8 cellular contexts compared by ENCODE assay signal in genomic region chr1:31945677-31946076, GRCh38. TPM values are rescaled to one million over a fixed set of nuclear protein-coding genes. Genes with fewer than 3 reads are reported as not detected.
A peak's percentile ranks its signal among the peaks of the same experiment; 100 is the strongest.
DNase-seq lines count a peak whose midpoint lies in the region; ATAC-seq, FAIRE-seq and TF ChIP-seq lines count a peak whose summit lies in the region.
"Not testable (repeated sequence)": the region's sequence is repeated elsewhere in the genome, so short reads cannot be mapped to it uniquely, and the experiment has no call there.

No MANE protein-coding gene starts in this region.

- RAD21 ChIA-PET in GM12878 (lab: Charles Lee; ENCODE audit: unreplicated experiment), result interaction anchor here (1.7 to 8.9 kb wide), 4 partner anchors 10 to 20 kb away, joined by 7 to 163 read pairs (median 106); no protein-coding TSS in a partner anchor

- not testable (repeated sequence) for ATAC-seq in activated CD8-positive, alpha-beta T cell treated with anti-CD3 and anti-CD28 coated beads, Interleukin-2, amount 10 ng/mL, durations not matched to agents 7 days and 5 days; GM12878; right cardiac atrium; natural killer cell treated with Interleukin-12 subunit alpha and Interleukin-12 subunit beta and Interleukin-15 and Interleukin-18, amount 100 ng/mL, for 72 hours; stimulated activated effector memory CD8-positive, alpha-beta T cell treated with anti-CD3 and anti-CD28 coated beads, Interleukin-12 subunit alpha, Interleukin-12 subunit beta, amount 100 ng/mL, for 72 hours; upper lobe of left lung (ENCODE audit: low FRiP score in 2 of 2)

- not testable (repeated sequence) for DNase-seq in CD14-positive monocyte (ENCODE audit: low spot score); activated CD8-positive, alpha-beta T cell treated with anti-CD3 and anti-CD28 coated beads, Interleukin-2, amount 10 ng/mL, durations not matched to agents 7 days and 5 days; GM12878 (ENCODE audit: low read depth, low spot score); right cardiac atrium; natural killer cell treated with Interleukin-12 subunit alpha and Interleukin-12 subunit beta and Interleukin-15 and Interleukin-18, amount 100 ng/mL, for 72 hours (ENCODE audit: low spot score); stimulated activated effector memory CD8-positive, alpha-beta T cell treated with anti-CD3 and anti-CD28 coated beads, Interleukin-12 subunit alpha, Interleukin-12 subunit beta, amount 100 ng/mL, for 72 hours (ENCODE audit: low spot score in 2 of 2); upper lobe of left lung
- DNase-seq in Karpas-422, result peak; percentile 7

- CTCF ChIA-PET in activated CD8-positive, alpha-beta T cell treated with anti-CD3 and anti-CD28 coated beads, Interleukin-2, amount 10 ng/mL, durations not matched to agents 7 days and 5 days (lab: Charles Lee), result interaction anchor here (12.0 kb wide), 1 partner anchor 12 kb away, joined by 664 read pairs; no protein-coding TSS in a partner anchor
- CTCF ChIA-PET in GM12878 (lab: Yijun Ruan, JAX), result interaction anchor here (1.1 to 15.0 kb wide), 4 partner anchors 12 to 40 kb away, joined by 3 to 565 read pairs (median 8); no protein-coding TSS in a partner anchor

- not testable (repeated sequence) for H3K9me3 ChIP-seq in Karpas-422 (ENCODE audit: low read length); GM12878 (replicated peaks; ENCODE audit: control insufficient read depth, insufficient read depth, low read length); right cardiac atrium (ENCODE audit: control insufficient read depth, low read length); upper lobe of left lung

- not testable (repeated sequence) for H3K9ac ChIP-seq in Karpas-422 (ENCODE audit: low read length); GM12878 (ENCODE audit: control insufficient read depth, insufficient read depth, low read length)

- intact Hi-C loops in CD14-positive monocyte (cut with micrococcal nuclease); GM12878 (cut with micrococcal nuclease; ENCODE audit: unreplicated experiment); right cardiac atrium (cut with DNase I): not testable (repeated sequence)

- not testable (repeated sequence) for H3K9me2 ChIP-seq in Karpas-422 (replicated peaks; ENCODE audit: insufficient read depth, low read length)

- H3K4me3 Mint-ChIP-seq in CD14-positive monocyte, result peak overlapping the region in 1 of 2 donors; percentile 26
- peak overlapping the region; percentile 77 for H3K4me3 Mint-ChIP-seq in activated CD8-positive, alpha-beta T cell treated with anti-CD3 and anti-CD28 coated beads, Interleukin-2, amount 10 ng/mL, durations not matched to agents 7 days and 5 days
- H3K4me3 Mint-ChIP-seq in natural killer cell treated with Interleukin-12 subunit alpha and Interleukin-12 subunit beta and Interleukin-15 and Interleukin-18, amount 100 ng/mL, for 72 hours, result peak overlapping the region; percentile 62
- H3K4me3 Mint-ChIP-seq in stimulated activated effector memory CD8-positive, alpha-beta T cell treated with anti-CD3 and anti-CD28 coated beads, Interleukin-12 subunit alpha, Interleukin-12 subunit beta, amount 100 ng/mL, for 72 hours, result peak overlapping the region; percentile 76

- TF ChIP-seq CTCF in CD14-positive monocyte (IDR thresholded peaks at IDR 0.05); GM12878 (IDR thresholded peaks at IDR 0.05 in 2 of 3, conservative IDR thresholded peaks at IDR 0.05 in 1 of 3; ENCODE audit: control insufficient read depth in 2 of 3, extremely low read depth in 1 of 3, insufficient read depth in 1 of 3, low read depth in 3 of 3, low read length in 3 of 3); upper lobe of left lung (IDR thresholded peaks at IDR 0.05): not testable (repeated sequence)

- H3K27ac ChIP-seq in Karpas-422 (ENCODE audit: low read length); GM12878 (ENCODE audit: control insufficient read depth, insufficient read depth): not testable (repeated sequence)
- H3K27ac ChIP-seq in right cardiac atrium (ENCODE audit: low read length) (peak overlapping the region; percentile 36), upper lobe of left lung (peak overlapping the region in 3 of 4 donors; percentile 93 to 99 (median 98))

- BruUV-seq in GM12878 (replicated peaks; lab: Mats Ljungman, UMichigan), result not testable (repeated sequence)

- H3K27me3 Mint-ChIP-seq in CD14-positive monocyte (ENCODE audit: low read depth in 3 of 3); activated CD8-positive, alpha-beta T cell treated with anti-CD3 and anti-CD28 coated beads, Interleukin-2, amount 10 ng/mL, durations not matched to agents 7 days and 5 days (ENCODE audit: low read depth); natural killer cell treated with Interleukin-12 subunit alpha and Interleukin-12 subunit beta and Interleukin-15 and Interleukin-18, amount 100 ng/mL, for 72 hours: not testable (repeated sequence)

- H3K4me2 ChIP-seq in Karpas-422 (ENCODE audit: low read depth, low read length, poor library complexity, severe bottlenecking), result not testable (repeated sequence)
- peak overlapping the region; percentile 82 for H3K4me2 ChIP-seq in GM12878 (ENCODE audit: control insufficient read depth, insufficient read depth)

- not testable (repeated sequence) for TF ChIP-seq RAD21 in GM12878 (IDR thresholded peaks at IDR 0.05; ENCODE audit: insufficient read depth, low read depth, low read length)

- whole genome bisulfite sequencing in GM12878 (ENCODE audit: insufficient coverage, insufficient replicate concordance, low lambda C conversion rate, missing lambda C conversion rate), result 98% methylated on average over 9 of the region's 10 CpGs
- 99% methylated on average over 10 of the region's 10 CpGs for WGBS in right cardiac atrium
- WGBS in upper lobe of left lung, 2 donors, result 96% methylated on average over 10 of the region's 10 CpGs

- not testable (repeated sequence) for H3K79me2 ChIP-seq in Karpas-422 (ENCODE audit: low read length)
- peaks cover 23% of the 10 kb centered on the region for H3K79me2 ChIP-seq in GM12878 (ENCODE audit: control insufficient read depth, insufficient read depth, low read length)

- H3K27ac Mint-ChIP-seq in CD14-positive monocyte, result peak overlapping the region; percentile 5 to 77 (median 72)
- peak overlapping the region; percentile 52 for H3K27ac Mint-ChIP-seq in activated CD8-positive, alpha-beta T cell treated with anti-CD3 and anti-CD28 coated beads, Interleukin-2, amount 10 ng/mL, durations not matched to agents 7 days and 5 days
- peak overlapping the region; percentile 93 to 97 for H3K27ac Mint-ChIP-seq in natural killer cell treated with Interleukin-12 subunit alpha and Interleukin-12 subunit beta and Interleukin-15 and Interleukin-18, amount 100 ng/mL, for 72 hours
- H3K27ac Mint-ChIP-seq in stimulated activated effector memory CD8-positive, alpha-beta T cell treated with anti-CD3 and anti-CD28 coated beads, Interleukin-12 subunit alpha, Interleukin-12 subunit beta, amount 100 ng/mL, for 72 hours, result not testable (repeated sequence)

- not testable (repeated sequence) for H3K36me3 ChIP-seq in Karpas-422 (ENCODE audit: insufficient read depth, low read length); GM12878 (ENCODE audit: control insufficient read depth in 2 of 2, insufficient read depth in 2 of 2, low read length in 1 of 2); upper lobe of left lung

- not testable (repeated sequence) for H4K20me1 ChIP-seq in Karpas-422 (ENCODE audit: insufficient read depth, low read depth, low read length); GM12878 (ENCODE audit: control insufficient read depth, insufficient read depth)

- not testable (repeated sequence) for H2AFZ ChIP-seq in Karpas-422 (ENCODE audit: low read length); GM12878 (ENCODE audit: control insufficient read depth, low read depth, low read length)

- TF ChIP-seq EP300 in GM12878 (IDR thresholded peaks at IDR 0.05; ENCODE audit: borderline replicate concordance in 1 of 2, control insufficient read depth in 1 of 2, low read depth in 2 of 2, low read length in 2 of 2); upper lobe of left lung (IDR thresholded peaks at IDR 0.05): not testable (repeated sequence)

- H3K27me3 ChIP-seq in Karpas-422 (ENCODE audit: low read length); GM12878 (replicated peaks in 1 of 2; ENCODE audit: control insufficient read depth in 2 of 2, insufficient read depth in 2 of 2, low read length in 1 of 2); right cardiac atrium (ENCODE audit: control insufficient read depth, insufficient read depth); upper lobe of left lung: not testable (repeated sequence)

- peaks cover 63% of the 10 kb centered on the region for H3K4me1 Mint-ChIP-seq in CD14-positive monocyte
- H3K4me1 Mint-ChIP-seq in activated CD8-positive, alpha-beta T cell treated with anti-CD3 and anti-CD28 coated beads, Interleukin-2, amount 10 ng/mL, durations not matched to agents 7 days and 5 days (ENCODE audit: low read depth), result peaks cover 54% of the 10 kb centered on the region
- H3K4me1 Mint-ChIP-seq in natural killer cell treated with Interleukin-12 subunit alpha and Interleukin-12 subunit beta and Interleukin-15 and Interleukin-18, amount 100 ng/mL, for 72 hours (ENCODE audit: low read depth in 2 of 2), result peaks cover 41 to 53% of the 10 kb centered on the region in 2 donors
- peaks cover 31% of the 10 kb centered on the region for H3K4me1 Mint-ChIP-seq in stimulated activated effector memory CD8-positive, alpha-beta T cell treated with anti-CD3 and anti-CD28 coated beads, Interleukin-12 subunit alpha, Interleukin-12 subunit beta, amount 100 ng/mL, for 72 hours

- FAIRE-seq in GM12878 (lab: Jason Lieb, UNC), result not testable (repeated sequence)

- H3K9me3 Mint-ChIP-seq in CD14-positive monocyte; activated CD8-positive, alpha-beta T cell treated with anti-CD3 and anti-CD28 coated beads, Interleukin-2, amount 10 ng/mL, durations not matched to agents 7 days and 5 days (ENCODE audit: insufficient read depth); natural killer cell treated with Interleukin-12 subunit alpha and Interleukin-12 subunit beta and Interleukin-15 and Interleukin-18, amount 100 ng/mL, for 72 hours; stimulated activated effector memory CD8-positive, alpha-beta T cell treated with anti-CD3 and anti-CD28 coated beads, Interleukin-12 subunit alpha, Interleukin-12 subunit beta, amount 100 ng/mL, for 72 hours: not testable (repeated sequence)

- POLR2A ChIA-PET in activated CD8-positive, alpha-beta T cell treated with anti-CD3 and anti-CD28 coated beads, Interleukin-2, amount 10 ng/mL, durations not matched to agents 7 days and 5 days (lab: Charles Lee), result interaction anchor here (2.6 to 5.2 kb wide), 4 partner anchors 8 to 24 kb away, joined by 11 to 122 read pairs (median 38); no protein-coding TSS in a partner anchor
- POLR2A ChIA-PET in GM12878 (lab: Charles Lee), result interaction anchor here (0.6 to 5.4 kb wide), 4 partner anchors 9 to 18 kb away, joined by 3 to 153 read pairs (median 29); no protein-coding TSS in a partner anchor

- not testable (repeated sequence) for TF ChIP-seq POLR2A in GM12878 (IDR thresholded peaks at IDR 0.05; ENCODE audit: low read depth, low read length); upper lobe of left lung (IDR thresholded peaks at IDR 0.05)

- in situ Hi-C loops in GM12878 (cut with MboI), result not testable (repeated sequence)

- H3K4me1 ChIP-seq in Karpas-422 (ENCODE audit: low read length) (peaks cover 12% of the 10 kb centered on the region), GM12878 (ENCODE audit: control insufficient read depth, insufficient read depth, low read length) (peaks cover 29% of the 10 kb centered on the region), upper lobe of left lung (peaks cover 25 to 50% (median 37%) of the 10 kb centered on the region in 4 donors)
- not testable (repeated sequence) for H3K4me1 ChIP-seq in right cardiac atrium (ENCODE audit: control insufficient read depth, insufficient read depth, low read length)

- H3K36me3 Mint-ChIP-seq in CD14-positive monocyte; activated CD8-positive, alpha-beta T cell treated with anti-CD3 and anti-CD28 coated beads, Interleukin-2, amount 10 ng/mL, durations not matched to agents 7 days and 5 days (ENCODE audit: low read depth); natural killer cell treated with Interleukin-12 subunit alpha and Interleukin-12 subunit beta and Interleukin-15 and Interleukin-18, amount 100 ng/mL, for 72 hours; stimulated activated effector memory CD8-positive, alpha-beta T cell treated with anti-CD3 and anti-CD28 coated beads, Interleukin-12 subunit alpha, Interleukin-12 subunit beta, amount 100 ng/mL, for 72 hours: not testable (repeated sequence)

- not testable (repeated sequence) for H3K4me3 ChIP-seq in Karpas-422 (ENCODE audit: low read length); right cardiac atrium (ENCODE audit: low read length); upper lobe of left lung
- H3K4me3 ChIP-seq in GM12878, result peak overlapping the region; percentile 50; the same call in 1 of the 2 replicates

- SMC1A ChIA-PET in GM12878 (lab: Charles Lee; ENCODE audit: uncharacterized antibody, unreplicated experiment), result interaction anchor here (1.7 to 9.1 kb wide), 5 partner anchors 8 to 42 kb away, joined by 3 to 315 read pairs (median 51); no protein-coding TSS in a partner anchor

RNA-seq across cellular contexts. Expression of gene PTP4A2, which starts 7.5 kb away (rescaled TPM):
- 100 to 1,000 TPM; 294 to 501 TPM for polyA plus RNA-seq in CD14-positive monocyte
- 215 and 401 TPM in 2 replicates for total RNA-seq in Karpas-422 (2014; rRNA removed; shearing (Covaris generic); ENCODE audit: low replicate concordance)
- total RNA-seq in activated CD8-positive, alpha-beta T cell treated with anti-CD3 and anti-CD28 coated beads, Interleukin-2, amount 10 ng/mL, durations not matched to agents 7 days and 5 days, result 100 to 1,000 TPM; 409 to 419 TPM
- total RNA-seq in GM12878 (2013; cell fraction: nucleolus; rRNA removed), result 309 and 320 TPM in 2 replicates
- total RNA-seq in GM12878 (2014; rRNA removed), result 334 and 416 TPM in 2 replicates
- 390 and 401 TPM in 2 replicates for total RNA-seq in GM12878 (2014; rRNA removed; fragmentation: Illumina TruSeq; extraction: Trizol)
- 348 and 360 TPM in 2 replicates for total RNA-seq in GM12878 (2021)
- polyA plus RNA-seq in GM12878 (2011; ENCODE audit: low read depth), result 133 TPM
- polyA plus RNA-seq in GM12878 (2011; rRNA removed), result 909 and 1,265 TPM in 2 replicates
- 152 and 181 TPM in 2 replicates for polyA plus RNA-seq in GM12878 (2011; cell fraction: cytosol; rRNA removed)
- 120 and 153 TPM in 2 replicates for polyA plus RNA-seq in GM12878 (2011; cell fraction: nucleus; rRNA removed)
- polyA plus RNA-seq in GM12878 (2012), result 252 and 315 TPM in 2 replicates
- 547 and 710 TPM in 2 replicates for polyA plus RNA-seq in GM12878 (2014; fragmentation: Illumina TruSeq; extraction: Trizol)
- polyA plus RNA-seq in GM12878 (2014; fragmentation: Nextera tagmentation; extraction: Ambion mirVana), result 100 to 1,000 TPM; 268 to 424 TPM
- 180 and 224 TPM in 2 replicates for polyA plus RNA-seq in GM12878 (2014; rRNA removed)
- polyA plus RNA-seq in GM12878 (2016; fragmentation: Nextera tagmentation; extraction: Ambion mirVana), result 100 to 1,000 TPM; 232 to 423 TPM
- polyA minus RNA-seq in GM12878 (2011; rRNA and poly(A)+ RNA removed), result 326 and 414 TPM in 2 replicates
- polyA minus RNA-seq in GM12878 (2011; cell fraction: cytosol; rRNA and poly(A)+ RNA removed), result 268 and 284 TPM in 2 replicates
- 63.8 and 72.4 TPM in 2 replicates for polyA minus RNA-seq in GM12878 (2011; cell fraction: nucleus; rRNA and poly(A)+ RNA removed)
- total RNA-seq in right cardiac atrium, result 100 to 1,000 TPM; 369 to 558 (median 421) TPM
- 158 TPM for polyA plus RNA-seq in right cardiac atrium
- total RNA-seq in natural killer cell treated with Interleukin-12 subunit alpha and Interleukin-12 subunit beta and Interleukin-15 and Interleukin-18, amount 100 ng/mL, for 72 hours, result 100 to 1,000 TPM; 409 to 770 TPM
- total RNA-seq in upper lobe of left lung, result 100 to 1,000 TPM in 4 of 6 donors, 10 to 100 TPM in 2; 71.6 to 279 (median 148) TPM
